13 cellular contexts compared by ENCODE assay signal in the genomic region with DNA sequence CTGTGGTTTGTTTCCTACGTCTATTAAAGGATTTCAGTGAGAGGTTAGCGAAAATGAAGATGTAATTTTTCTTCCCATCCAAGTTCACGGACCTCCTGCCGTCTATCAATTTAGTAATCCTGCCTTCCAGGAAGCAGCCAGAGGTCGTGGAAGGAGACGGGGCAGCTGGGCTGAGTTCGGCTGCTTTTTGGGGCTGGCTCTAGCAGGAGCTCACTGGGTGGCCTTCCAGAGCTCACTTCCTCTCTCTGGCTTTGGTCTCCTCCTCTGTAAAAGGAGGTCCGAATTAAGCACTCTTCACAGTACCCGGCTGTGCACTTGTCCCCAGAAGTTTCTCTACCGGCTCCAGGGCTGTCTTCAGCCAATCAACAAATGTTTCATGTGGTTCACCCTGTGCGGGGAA.
"Had no signal": no experiment of that assay in that cellular context is flagged by ENCODE, and none has a peak within 500 bp of the region (broad histone marks: within the 10 kb centered on the region; RNA-seq: fewer than 3 reads in every experiment).

No MANE protein-coding gene starts in this region.

- H3K9me3 Mint-ChIP-seq: activated T-cell treated with anti-CD3 and anti-CD28 coated beads, Interleukin-2, amount 50 U/mL, for 4 hours; natural killer cell treated with Interleukin-12 subunit alpha and Interleukin-12 subunit beta and Interleukin-15 and Interleukin-18, amount 100 ng/mL, for 72 hours had no signal

- H3K4me3 ChIP-seq: esophagus muscularis mucosa, stomach, thoracic aorta had no signal

- H3K4me1 Mint-ChIP-seq: activated CD8-positive, alpha-beta memory T cell treated with anti-CD3 and anti-CD28 coated beads, Interleukin-2, amount 10 ng/mL, durations not matched to agents 7 days and 5 days had no signal

- H3K27me3 Mint-ChIP-seq: activated CD8-positive, alpha-beta memory T cell treated with anti-CD3 and anti-CD28 coated beads, Interleukin-2, amount 10 ng/mL, durations not matched to agents 7 days and 5 days; activated naive CD8-positive, alpha-beta T cell had no signal

- H3K36me3 Mint-ChIP-seq: activated CD8-positive, alpha-beta memory T cell treated with anti-CD3 and anti-CD28 coated beads, Interleukin-2, amount 10 ng/mL, durations not matched to agents 7 days and 5 days; activated naive CD8-positive, alpha-beta T cell; natural killer cell treated with Interleukin-12 subunit alpha and Interleukin-12 subunit beta and Interleukin-15 and Interleukin-18, amount 100 ng/mL, for 72 hours had no signal

- ATAC-seq: activated CD8-positive, alpha-beta memory T cell treated with anti-CD3 and anti-CD28 coated beads, Interleukin-2, amount 10 ng/mL, durations not matched to agents 7 days and 5 days; activated T-cell treated with anti-CD3 and anti-CD28 coated beads, Interleukin-2, amount 50 U/mL, for 4 hours; left colon; natural killer cell treated with Interleukin-12 subunit alpha and Interleukin-12 subunit beta and Interleukin-15 and Interleukin-18, amount 100 ng/mL, for 72 hours had no signal

- H3K36me3 ChIP-seq: esophagus muscularis mucosa, stomach, thoracic aorta had no signal

- DNase-seq: activated CD4-positive, alpha-beta T cell treated with anti-CD3 and anti-CD28 coated beads for 1 hour; activated CD4-positive, alpha-beta T cell treated with anti-CD3 and anti-CD28 coated beads, Interleukin-2, amount 50 U/mL, for 48 hours; activated CD8-positive, alpha-beta memory T cell treated with anti-CD3 and anti-CD28 coated beads, Interleukin-2, amount 10 ng/mL, durations not matched to agents 7 days and 5 days; activated gamma-delta T cell; activated T-cell treated with anti-CD3 and anti-CD28 coated beads, Interleukin-2, amount 50 U/mL, for 4 hours; left colon; stimulated activated CD4-positive, alpha-beta T cell treated with anti-CD3 and anti-CD28 coated beads, Interleukin-15, amount 100 ng/mL, for 24 hours; stomach; T-helper 2 cell had no signal

- H3K27ac ChIP-seq: esophagus muscularis mucosa, stomach, thoracic aorta had no signal

- H3K27me3 ChIP-seq: esophagus muscularis mucosa, stomach had no signal

- H3K9me3 ChIP-seq: esophagus muscularis mucosa, thoracic aorta had no signal

- H3K4me1 ChIP-seq: esophagus muscularis mucosa, stomach had no signal

- H3K27ac Mint-ChIP-seq: activated CD8-positive, alpha-beta memory T cell treated with anti-CD3 and anti-CD28 coated beads, Interleukin-2, amount 10 ng/mL, durations not matched to agents 7 days and 5 days; activated naive CD8-positive, alpha-beta T cell; natural killer cell treated with Interleukin-12 subunit alpha and Interleukin-12 subunit beta and Interleukin-15 and Interleukin-18, amount 100 ng/mL, for 72 hours had no signal

- H3K4me3 Mint-ChIP-seq: activated CD8-positive, alpha-beta memory T cell treated with anti-CD3 and anti-CD28 coated beads, Interleukin-2, amount 10 ng/mL, durations not matched to agents 7 days and 5 days; activated naive CD8-positive, alpha-beta T cell; activated T-cell treated with anti-CD3 and anti-CD28 coated beads, Interleukin-2, amount 50 U/mL, for 4 hours; natural killer cell treated with Interleukin-12 subunit alpha and Interleukin-12 subunit beta and Interleukin-15 and Interleukin-18, amount 100 ng/mL, for 72 hours had no signal
